1 cellular context compared by ENCODE assay signal in genomic region chr14:75607842-75608640, GRCh38.
TF ChIP-seq lines count a peak whose summit lies in the region.

No MANE protein-coding gene starts in this region.

TF ChIP-seq in HCT116, 20 proteins besides CTCF, POLR2A, EP300 and RAD21 (continued from another document):
- TF ChIP-seq SP1 (IDR thresholded peaks at IDR 0.05; ENCODE audit: low read depth) (no peak), MAX (IDR thresholded peaks at IDR 0.05) (no peak), ZNF274 (IDR thresholded peaks at IDR 0.05; ENCODE audit: low read depth, low read length) (peak; percentile 54)
